In genomic region chr11:93166194-93166593, GRCh38 we compare ENCODE assay signal across 18 cellular contexts. TPM values are rescaled to one million over a fixed set of nuclear protein-coding genes. Genes with fewer than 3 reads are reported as not detected.
A peak's percentile ranks its signal among the peaks of the same experiment; 100 is the strongest.
DNase-seq lines count a peak whose midpoint lies in the region; ATAC-seq and TF ChIP-seq lines count a peak whose summit lies in the region.
"Had no signal": no experiment of that assay in that cellular context is flagged by ENCODE, and none has a peak within 500 bp of the region (broad histone marks: within the 10 kb centered on the region; RNA-seq: fewer than 3 reads in every experiment).

No MANE protein-coding gene starts in this region.

- no peaks in the 10 kb centered on the region for H3K27me3 ChIP-seq in stomach
- H3K27me3 ChIP-seq: uterus had no signal

- no peak for TF ChIP-seq CTCF in stomach (IDR thresholded peaks at IDR 0.05)

- no peaks in the 10 kb centered on the region for H3K4me1 ChIP-seq in stomach
- H3K4me1 ChIP-seq: uterus had no signal

- TF ChIP-seq EP300 in stomach (IDR thresholded peaks at IDR 0.05) = no peak

- no peak overlapping the region for H3K27ac ChIP-seq in stomach
- H3K27ac ChIP-seq: uterus had no signal

- peak overlapping the region; percentile 14 for H3K27ac Mint-ChIP-seq in activated T-cell treated with anti-CD3 and anti-CD28 coated beads, Interleukin-2, amount 50 U/mL, for 24 hours
- H3K27ac Mint-ChIP-seq: activated CD4-positive, alpha-beta T cell treated with anti-CD3 and anti-CD28 coated beads, Interleukin-2, amount 10 ng/mL, durations not matched to agents 7 days and 5 days; activated naive CD4-positive, alpha-beta T cell treated with anti-CD3 and anti-CD28 coated beads, Interleukin-2, amount 10 ng/mL, durations not matched to agents 7 days and 5 days had no signal

- H3K36me3 ChIP-seq in stomach = peaks cover 0 to 55% (median 44%) of the 10 kb centered on the region in 4 donors
- H3K36me3 ChIP-seq: uterus had no signal

- H3K4me1 Mint-ChIP-seq in activated T-cell treated with anti-CD3 and anti-CD28 coated beads, Interleukin-2, amount 50 U/mL, for 24 hours (ENCODE audit: low read depth) = peaks cover 9% of the 10 kb centered on the region

- no peaks in the 10 kb centered on the region for H3K27me3 Mint-ChIP-seq in activated T-cell treated with anti-CD3 and anti-CD28 coated beads, Interleukin-2, amount 50 U/mL, for 24 hours
- H3K27me3 Mint-ChIP-seq: activated CD4-positive, alpha-beta T cell treated with anti-CD3 and anti-CD28 coated beads, Interleukin-2, amount 10 ng/mL, durations not matched to agents 7 days and 5 days; activated naive CD4-positive, alpha-beta T cell treated with anti-CD3 and anti-CD28 coated beads, Interleukin-2, amount 10 ng/mL, durations not matched to agents 7 days and 5 days; naive B cell had no signal

- intact Hi-C loops in stomach (cut with DNase I; ENCODE audit: low total_unique reads) = no loop called here

- H3K9me3 Mint-ChIP-seq in activated T-cell treated with anti-CD3 and anti-CD28 coated beads, Interleukin-2, amount 50 U/mL, for 24 hours = no peaks in the 10 kb centered on the region
- H3K9me3 Mint-ChIP-seq: activated CD4-positive, alpha-beta T cell treated with anti-CD3 and anti-CD28 coated beads, Interleukin-2, amount 10 ng/mL, durations not matched to agents 7 days and 5 days; activated naive CD4-positive, alpha-beta T cell treated with anti-CD3 and anti-CD28 coated beads, Interleukin-2, amount 10 ng/mL, durations not matched to agents 7 days and 5 days; naive B cell had no signal

- ATAC-seq in GM21515 (IDR thresholded peaks at IDR 0.05; ENCODE audit: unreplicated experiment) (peak; percentile 46), HG03354 (IDR thresholded peaks at IDR 0.05; ENCODE audit: poor library complexity, severe bottlenecking, unreplicated experiment) (peak; percentile 29), GM19452 (IDR thresholded peaks at IDR 0.05; ENCODE audit: unreplicated experiment) (no peak)

- in situ Hi-C loops in ACHN (cut with HindIII; ENCODE audit: low pct_ligation_motif_present, low pct_unique_long_range_greater_than_20kb, low sequenced_read_pairs) = no loop called here

- no peak for TF ChIP-seq POLR2A in stomach (IDR thresholded peaks at IDR 0.05)

- H3K4me3 Mint-ChIP-seq in activated T-cell treated with anti-CD3 and anti-CD28 coated beads, Interleukin-2, amount 50 U/mL, for 24 hours = no peak overlapping the region
- H3K4me3 Mint-ChIP-seq: activated CD4-positive, alpha-beta T cell treated with anti-CD3 and anti-CD28 coated beads, Interleukin-2, amount 10 ng/mL, durations not matched to agents 7 days and 5 days; activated naive CD4-positive, alpha-beta T cell treated with anti-CD3 and anti-CD28 coated beads, Interleukin-2, amount 10 ng/mL, durations not matched to agents 7 days and 5 days had no signal

- no peak overlapping the region for H3K4me3 ChIP-seq in stomach
- H3K4me3 ChIP-seq: uterus had no signal

- H3K9me3 ChIP-seq in stomach = no peaks in the 10 kb centered on the region
- H3K9me3 ChIP-seq: uterus had no signal

- peaks cover 47% of the 10 kb centered on the region for H3K36me3 Mint-ChIP-seq in activated T-cell treated with anti-CD3 and anti-CD28 coated beads, Interleukin-2, amount 50 U/mL, for 24 hours (ENCODE audit: low read depth)

- DNase-seq in activated T-cell treated with anti-CD3 and anti-CD28 coated beads, Interleukin-2, amount 50 U/mL, for 24 hours = no peak
- DNase-seq in activated T-cell treated with anti-CD3 and anti-CD28 coated beads, Interleukin-2, amount 50 U/mL, for 48 hours = no peak
- no peak for DNase-seq in stomach
- DNase-seq in ACHN = no peak
- DNase-seq in COR-L47 (lab: John Stamatoyannopoulos, UW) = no peak
- DNase-seq: activated CD4-positive, alpha-beta T cell treated with anti-CD3 and anti-CD28 coated beads, Interleukin-2, amount 10 ng/mL, durations not matched to agents 7 days and 5 days; activated naive CD4-positive, alpha-beta T cell treated with anti-CD3 and anti-CD28 coated beads, Interleukin-2, amount 10 ng/mL, durations not matched to agents 7 days and 5 days; activated T-cell treated with anti-CD3 and anti-CD28 coated beads for 4 hours; mammary epithelial cell; naive B cell; NCI-H2171 treated with DMSO at 0.1 percent for 48 hours; small intestine; stimulated activated CD4-positive, alpha-beta T cell treated with anti-CD3 and anti-CD28 coated beads, Interleukin-4, amount 100 ng/mL, for 24 hours; substantia nigra; uterus had no signal

RNA-seq across cellular contexts. Expression of gene SLC36A4, which starts 31.6 kb away (rescaled TPM):
- 10 to 100 TPM in 3 of 5 donors, 1 to 10 TPM in 1, under 1 TPM in 1; 0.58 to 55.9 (median 16.5) TPM for total RNA-seq in stomach
- polyA plus RNA-seq in stomach = 1 to 10 TPM; 3.1 to 3.4 (median 3.3) TPM
